29 cellular contexts compared by ENCODE assay signal in the genomic region with DNA sequence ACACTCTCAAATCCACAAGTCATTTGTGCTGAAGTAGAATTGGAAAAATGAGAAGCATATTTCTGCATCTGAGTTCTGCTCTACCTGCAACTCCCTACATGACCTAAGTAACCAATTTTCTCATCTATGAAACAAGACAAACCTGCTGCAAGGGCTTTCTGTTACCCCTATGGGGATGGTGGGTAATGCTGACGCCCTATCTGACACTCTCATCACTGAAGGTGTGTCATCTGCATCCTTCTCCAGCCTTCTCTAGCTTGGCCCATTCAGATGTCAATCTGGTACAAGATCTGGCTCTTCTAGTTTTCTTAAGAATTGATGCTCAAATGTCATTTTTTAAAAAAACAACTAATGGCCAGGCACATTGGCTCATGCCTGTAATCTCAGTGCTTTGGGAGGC.
"Had no signal": no experiment of that assay in that cellular context is flagged by ENCODE, and none has a peak within 500 bp of the region (broad histone marks: within the 10 kb centered on the region; RNA-seq: fewer than 3 reads in every experiment).

No MANE protein-coding gene starts in this region.

- H3K27me3 Mint-ChIP-seq: dendritic cell treated with granulocyte-macrophage colony-stimulating factor and Interleukin-4, amounts not matched to agents 40 ng/mL and 50 ng/mL, for 4 days; effector memory CD8-positive, alpha-beta T cell had no signal

- H3K27ac ChIP-seq: colonic mucosa, coronary artery, dorsolateral prefrontal cortex, epithelial cell of prostate, esophagus muscularis mucosa, esophagus squamous epithelium, foreskin keratinocyte, gastrocnemius medialis, gastroesophageal sphincter, heart left ventricle, heart right ventricle had no signal

- ATAC-seq: effector memory CD8-positive, alpha-beta T cell; esophagus mucosa; foreskin keratinocyte; gastrocnemius medialis; gastroesophageal sphincter; heart left ventricle; heart right ventricle had no signal

- H3K9me3 Mint-ChIP-seq: dendritic cell treated with granulocyte-macrophage colony-stimulating factor and Interleukin-4, amounts not matched to agents 40 ng/mL and 50 ng/mL, for 4 days; effector memory CD8-positive, alpha-beta T cell; endodermal cell had no signal

- DNase-seq: colonic mucosa; cortex of kidney; dermis blood vessel endothelial cell; dorsolateral prefrontal cortex; effector CD4-positive, alpha-beta T cell; effector CD8-positive, alpha-beta T cell; effector memory CD4-positive, alpha-beta T cell; effector memory CD8-positive, alpha-beta T cell; endodermal cell; erythroblast; esophagus squamous epithelium; foreskin fibroblast; foreskin keratinocyte; foreskin melanocyte; gastrocnemius medialis; glutamatergic neuron; head of caudate nucleus; heart left ventricle; heart right ventricle had no signal

- FAIRE-seq: colon, endometrium, endothelial cell of umbilical vein, frontal cortex had no signal

- H3K27me3 ChIP-seq: colonic mucosa, dorsolateral prefrontal cortex, esophagus muscularis mucosa, esophagus squamous epithelium, foreskin keratinocyte, gastrocnemius medialis, gastroesophageal sphincter, heart left ventricle, heart right ventricle had no signal

- H3K27ac Mint-ChIP-seq: dendritic cell treated with granulocyte-macrophage colony-stimulating factor and Interleukin-4, amounts not matched to agents 40 ng/mL and 50 ng/mL, for 4 days; effector memory CD8-positive, alpha-beta T cell; endodermal cell had no signal

- H3K4me1 ChIP-seq: colonic mucosa, foreskin keratinocyte, gastrocnemius medialis had no signal

- H3K9me3 ChIP-seq: colonic mucosa, esophagus muscularis mucosa, esophagus squamous epithelium, gastrocnemius medialis, gastroesophageal sphincter, heart left ventricle, heart right ventricle had no signal

- H3K4me3 Mint-ChIP-seq: dendritic cell treated with granulocyte-macrophage colony-stimulating factor and Interleukin-4, amounts not matched to agents 40 ng/mL and 50 ng/mL, for 4 days; effector memory CD8-positive, alpha-beta T cell; endodermal cell had no signal

- H3K4me3 ChIP-seq: colonic mucosa, coronary artery, dorsolateral prefrontal cortex, esophagus muscularis mucosa, esophagus squamous epithelium, gastrocnemius medialis, gastroesophageal sphincter, heart left ventricle, heart right ventricle had no signal

- H3K4me1 Mint-ChIP-seq: endodermal cell had no signal

- H3K36me3 ChIP-seq: colonic mucosa, esophagus muscularis mucosa, esophagus squamous epithelium, gastrocnemius medialis, gastroesophageal sphincter, heart left ventricle, heart right ventricle had no signal
